ENCODE assay signal across 12 cellular contexts in genomic region chr3:174949523-174949922, GRCh38.
DNase-seq lines count a peak whose midpoint lies in the region; ATAC-seq and TF ChIP-seq lines count a peak whose summit lies in the region.
"Had no signal": no experiment of that assay in that cellular context is flagged by ENCODE, and none has a peak within 500 bp of the region (broad histone marks: within the 10 kb centered on the region; RNA-seq: fewer than 3 reads in every experiment).

No MANE protein-coding gene starts in this region.

- H3K4me3 ChIP-seq in fibroblast of mammary gland (ENCODE audit: control insufficient read depth, low read depth, low read length): no peak overlapping the region
- H3K4me3 ChIP-seq: right lobe of liver, upper lobe of left lung had no signal

- DNase-seq in GM04504 (ENCODE audit: low read depth) (peak; percentile 47), T1000 (lab: John Stamatoyannopoulos, UW) (peak; percentile 38), fibroblast of mammary gland (ENCODE audit: low read depth) (peak; percentile 95), sciatic nerve (ENCODE audit: low spot score) (no peak), HuH-7.5 (ENCODE audit: low spot score) (no peak), DMS53 treated with DMSO at 0.1 percent for 48 hours (lab: John Stamatoyannopoulos, UW; ENCODE audit: unreplicated experiment) (no peak), NCI-H1105 (lab: John Stamatoyannopoulos, UW) (no peak), NCI-H1048 (lab: John Stamatoyannopoulos, UW) (no peak)
- DNase-seq: caudate nucleus, DMS153, right lobe of liver, upper lobe of left lung had no signal

- peak; percentile 91 for ATAC-seq in sciatic nerve

- no peak for TF ChIP-seq CTCF in fibroblast of mammary gland (conservative IDR thresholded peaks at IDR 0.05; ENCODE audit: control insufficient read depth, insufficient read depth, low read depth, low read length)

- intact Hi-C loops in sciatic nerve (cut with DNase I): no loop called here

Comparison
In these comparisons a context has a peak if more than half of its experiments do, and no peak if none do; other contexts are left out.
1. DNase-seq: peak in GM04504 (single experiment), T1000 (single experiment) and fibroblast of mammary gland (single experiment); none in sciatic nerve (single experiment), HuH-7.5 (single experiment), DMS53 treated with DMSO at 0.1 percent for 48 hours (single experiment), NCI-H1105 (single experiment) and NCI-H1048 (single experiment).